Comparison of ENCODE assay signal across 18 cellular contexts in genomic region chr10:45456822-45457221, GRCh38.
"Had no signal": no experiment of that assay in that cellular context is flagged by ENCODE, and none has a peak within 500 bp of the region (broad histone marks: within the 10 kb centered on the region; RNA-seq: fewer than 3 reads in every experiment).

No MANE protein-coding gene starts in this region.

- DNase-seq: activated CD4-positive, CD25-positive, alpha-beta regulatory T cell treated with anti-CD3 and anti-CD28 coated beads, Interleukin-2, amount 50 U/mL, for 72 hours; activated gamma-delta T cell treated with Interleukin-2 at 50 U/mL for 16 hours; amygdala; endodermal cell; foreskin keratinocyte; glutamatergic neuron; hippocampal formation; left colon; lower lobe of right lung; stimulated activated CD4-positive, alpha-beta T cell treated with anti-CD3 and anti-CD28 coated beads, Interleukin-4, amount 100 ng/mL, for 1 hour; upper lobe of right lung had no signal

- H2AFZ ChIP-seq: parathyroid adenoma had no signal

- H3K4me2 ChIP-seq: smooth muscle cell had no signal

- H3K4me3 Mint-ChIP-seq: activated naive CD8-positive, alpha-beta T cell; endodermal cell; natural killer cell treated with Interleukin-12 subunit alpha and Interleukin-12 subunit beta and Interleukin-15 and Interleukin-18, amount 100 ng/mL, for 72 hours had no signal

- H3K79me2 ChIP-seq: parathyroid adenoma had no signal

- H3K9me3 ChIP-seq: lower lobe of right lung, upper lobe of right lung had no signal

- H3K4me3 ChIP-seq: cardiac muscle cell, lower lobe of right lung, smooth muscle cell, upper lobe of right lung had no signal

- H3K27me3 ChIP-seq: cardiac muscle cell, foreskin keratinocyte, upper lobe of right lung had no signal

- ATAC-seq: foreskin keratinocyte; left colon; lower lobe of right lung; natural killer cell treated with Interleukin-12 subunit alpha and Interleukin-12 subunit beta and Interleukin-15 and Interleukin-18, amount 100 ng/mL, for 72 hours; sciatic nerve; upper lobe of right lung had no signal

- H3K4me1 ChIP-seq: foreskin keratinocyte, parathyroid adenoma had no signal

- H3K27me3 Mint-ChIP-seq: activated naive CD8-positive, alpha-beta T cell; natural killer cell treated with Interleukin-12 subunit alpha and Interleukin-12 subunit beta and Interleukin-15 and Interleukin-18, amount 100 ng/mL, for 72 hours had no signal

- H3K36me3 Mint-ChIP-seq: natural killer cell treated with Interleukin-12 subunit alpha and Interleukin-12 subunit beta and Interleukin-15 and Interleukin-18, amount 100 ng/mL, for 72 hours had no signal

- H3K9me3 Mint-ChIP-seq: endodermal cell; natural killer cell treated with Interleukin-12 subunit alpha and Interleukin-12 subunit beta and Interleukin-15 and Interleukin-18, amount 100 ng/mL, for 72 hours had no signal

- H3K27ac ChIP-seq: cardiac muscle cell, epithelial cell of prostate, foreskin keratinocyte, lower lobe of right lung, parathyroid adenoma, upper lobe of right lung had no signal

- H3K9ac ChIP-seq: parathyroid adenoma had no signal

- H3K27ac Mint-ChIP-seq: activated naive CD8-positive, alpha-beta T cell; endodermal cell had no signal
